Comparison of ENCODE assay signal across 1 cellular context in the genomic region with DNA sequence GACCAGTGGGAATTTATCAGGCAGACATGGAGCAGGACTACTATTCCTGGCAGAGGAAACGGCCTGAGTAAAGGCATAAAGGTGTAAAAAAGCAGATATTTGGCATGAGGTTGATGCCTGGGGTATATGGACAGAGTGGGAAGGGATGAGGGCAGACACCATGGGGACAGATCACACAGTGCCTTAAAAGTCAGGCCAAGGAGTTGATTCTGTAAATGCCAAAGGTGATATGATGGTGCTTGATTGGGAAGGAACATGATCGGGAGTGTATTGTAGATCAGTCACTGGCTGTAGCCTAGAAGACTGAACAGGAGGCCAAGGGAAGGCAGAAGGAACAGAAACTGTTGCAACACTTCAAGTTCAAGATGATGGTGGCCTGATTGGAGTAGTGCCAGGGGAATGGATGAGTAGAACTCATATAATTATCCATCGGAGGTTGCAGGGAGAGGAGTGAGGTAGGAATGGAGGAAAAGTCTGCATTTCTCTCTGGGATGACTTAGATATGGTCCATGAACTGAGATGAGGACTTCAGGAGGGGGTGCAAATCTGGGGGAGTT.
TF ChIP-seq lines count a peak whose summit lies in the region.

No MANE protein-coding gene starts in this region.

TF ChIP-seq in H1, 55 proteins besides CTCF, POLR2A, EP300 and RAD21 (continued from another document):
- TF ChIP-seq HDAC2 (IDR thresholded peaks at IDR 0.05; ENCODE audit: borderline replicate concordance in 1 of 2, low read depth in 2 of 2, low read length in 2 of 2), result no peak
- no peak for TF ChIP-seq CREB1 (IDR thresholded peaks at IDR 0.05)
